ENCODE assay signal across 16 cellular contexts in the genomic region with DNA sequence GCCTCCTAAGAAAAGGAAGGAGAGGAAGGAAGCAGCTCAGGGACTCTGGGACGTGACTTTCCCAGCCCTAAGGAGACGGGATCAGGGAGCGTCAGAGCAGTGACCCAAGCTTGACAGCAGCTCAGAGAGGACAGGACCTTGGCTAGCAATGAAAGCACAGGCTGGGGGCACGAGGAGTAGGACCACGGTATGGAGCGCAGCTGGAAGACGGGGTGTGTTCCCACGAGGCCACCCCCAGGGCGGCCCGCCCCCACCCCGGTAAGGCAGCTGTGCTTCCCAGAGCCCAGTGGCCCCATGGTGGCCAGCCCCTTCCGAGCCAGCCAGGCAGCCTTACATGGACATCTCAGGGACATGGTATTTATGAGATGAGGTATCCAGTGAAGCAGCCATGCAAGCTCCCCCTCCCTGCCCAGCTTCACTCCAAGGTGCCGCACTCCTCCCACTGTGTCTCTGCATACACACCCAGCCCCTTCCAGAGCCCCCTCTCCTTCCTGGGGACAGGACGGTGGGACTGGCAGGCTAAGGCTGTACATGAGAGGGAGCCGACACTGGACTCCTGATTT. TPM values are rescaled to one million over a fixed set of nuclear protein-coding genes. Genes with fewer than 3 reads are reported as not detected.
A peak's percentile ranks its signal among the peaks of the same experiment; 100 is the strongest.
DNase-seq lines count a peak whose midpoint lies in the region; ATAC-seq, FAIRE-seq and TF ChIP-seq lines count a peak whose summit lies in the region.
"Had no signal": no experiment of that assay in that cellular context is flagged by ENCODE, and none has a peak within 500 bp of the region (broad histone marks: within the 10 kb centered on the region; RNA-seq: fewer than 3 reads in every experiment).

No MANE protein-coding gene starts in this region.

- TF ChIP-seq EP300 in H1 (IDR thresholded peaks at IDR 0.05; ENCODE audit: borderline replicate concordance in 1 of 2, low read depth in 2 of 2, low read length in 2 of 2): no peak

- no peak overlapping the region for H4K91ac ChIP-seq in H1 (replicated peaks; ENCODE audit: insufficient read length, low read length)

- 87% methylated on average over 15 of the region's 15 CpGs; no CpG with 5 or more reads in 1 of the 2 experiments for WGBS in H1 (ENCODE audit: extremely low coverage in 1 of 2, insufficient coverage in 1 of 2, insufficient read length in 1 of 2, insufficient replicate concordance in 2 of 2, low coverage in 1 of 2, low lambda C conversion rate in 2 of 2, missing lambda C conversion rate in 1 of 2), 2 experiments
- WGBS in psoas muscle, 3 donors: 61 to 83% (median 65%) methylated on average over 12 to 15 of the region's 15 CpGs
- WGBS in GM23248 (ENCODE audit: low coverage in 1 of 2, low lambda C conversion rate in 2 of 2, missing lambda C conversion rate in 2 of 2), 2 experiments: 83 to 86% methylated on average over 15 of the region's 15 CpGs

- H2AFZ ChIP-seq in H1 (ENCODE audit: low read length) (no peak overlapping the region), GM23248 (no peak overlapping the region)

- TF ChIP-seq POLR2A in H1 (IDR thresholded peaks at IDR 0.05; ENCODE audit: control extremely low read depth in 1 of 2, low read depth in 2 of 2, low read length in 2 of 2) (no peak), uterus (IDR thresholded peaks at IDR 0.05) (peak; percentile 32 to 36)

- 0 out of 7 replicates have a peak, but pooled peaks cover 0 to 3% (median 0%) of the 10 kb centered on the region in 4 experiments for H3K27me3 ChIP-seq in H1 (replicated peaks in 1 of 4; ENCODE audit: control insufficient read depth in 3 of 4, extremely low read depth in 1 of 4, insufficient read depth in 3 of 4, low read length in 3 of 4)
- no peaks in the 10 kb centered on the region for H3K27me3 ChIP-seq in psoas muscle (ENCODE audit: insufficient read depth in 3 of 3, low read length in 2 of 3)
- H3K27me3 ChIP-seq in uterus: no peaks in the 10 kb centered on the region
- H3K27me3 ChIP-seq in GM23248 (replicated peaks; ENCODE audit: insufficient read depth): no peaks in the 10 kb centered on the region
- H3K27me3 ChIP-seq: neutrophil had no signal

- intact Hi-C loops in kidney (cut with DNase I): no loop called here
- intact Hi-C loops in psoas muscle (cut with DNase I): no loop called here
- intact Hi-C loops in uterus (cut with DNase I; ENCODE audit: low total_unique reads): no loop called here

- FAIRE-seq in H1 (lab: Jason Lieb, UNC) (no peak), kidney (lab: Jason Lieb, UNC) (no peak)

- CTCF ChIA-PET in H1 (lab: Charles Lee; ENCODE audit: partially characterized antibody): interaction anchor here (0.8 to 22.2 kb wide), 7 partner anchors 10 to 167 kb away, joined by 3 to 480 read pairs (median 5); no protein-coding TSS in a partner anchor

- H3K36me3 ChIP-seq in H1 (ENCODE audit: control insufficient read depth in 2 of 4, insufficient read depth in 4 of 4, low read length in 3 of 4) (no peaks in the 10 kb centered on the region), kidney (ENCODE audit: control insufficient read depth in 1 of 2, insufficient read depth in 2 of 2, low read length in 2 of 2) (no peaks in the 10 kb centered on the region), psoas muscle (ENCODE audit: insufficient read depth in 1 of 2, low read depth in 1 of 2) (no peaks in the 10 kb centered on the region), uterus (no peaks in the 10 kb centered on the region), GM23248 (ENCODE audit: low read depth) (peaks cover 4% of the 10 kb centered on the region; the same call in 1 of the 2 replicates)
- H3K36me3 ChIP-seq: neutrophil had no signal

- H3K23ac ChIP-seq in H1 (ENCODE audit: insufficient read length): no peak overlapping the region

- H3K4ac ChIP-seq in H1 (replicated peaks; ENCODE audit: insufficient read length, low read depth, low read length): no peak overlapping the region

- H4K20me1 ChIP-seq in H1 (replicated peaks in 1 of 2; ENCODE audit: control insufficient read depth in 1 of 2, insufficient read depth in 2 of 2, low read length in 2 of 2) (peaks cover 0 to 2% of the 10 kb centered on the region in 2 experiments), GM23248 (ENCODE audit: insufficient read depth) (peaks cover 10% of the 10 kb centered on the region; the same call in 1 of the 2 replicates)

- H2BK15ac ChIP-seq in H1 (ENCODE audit: low read length): no peak overlapping the region

- H3K9me3 ChIP-seq in H1 (ENCODE audit: insufficient read depth in 2 of 2, low read depth in 1 of 2, low read length in 1 of 2): no peaks in the 10 kb centered on the region
- no peaks in the 10 kb centered on the region for H3K9me3 ChIP-seq in kidney (ENCODE audit: control insufficient read depth in 1 of 2, low read length in 2 of 2)
- no peaks in the 10 kb centered on the region for H3K9me3 ChIP-seq in psoas muscle
- H3K9me3 ChIP-seq in uterus: no peaks in the 10 kb centered on the region
- no peaks in the 10 kb centered on the region for H3K9me3 ChIP-seq in GM23248 (ENCODE audit: low read depth)
- H3K9me3 ChIP-seq: neutrophil had no signal

- peak in 3 of 4 donors; percentile 18 to 36 (median 23) for ATAC-seq in psoas muscle
- no peak for ATAC-seq in GM21423 (IDR thresholded peaks at IDR 0.05; ENCODE audit: unreplicated experiment)
- ATAC-seq: activated CD8-positive, alpha-beta memory T cell treated with anti-CD3 and anti-CD28 coated beads, Interleukin-2, amount 10 ng/mL, durations not matched to agents 7 days and 5 days had no signal

- POLR2A ChIA-PET in H1 (lab: Charles Lee; ENCODE audit: partially characterized antibody): interaction anchor here (0.6 kb wide), 1 partner anchor 9 kb away, joined by 5 read pairs; no protein-coding TSS in a partner anchor

- no peak overlapping the region for H2BK5ac ChIP-seq in H1 (ENCODE audit: low read depth, low read length)

- H3K9me2 ChIP-seq in GM23248 (ENCODE audit: insufficient read depth): no peaks in the 10 kb centered on the region

- H2AK5ac ChIP-seq in H1 (ENCODE audit: low read depth, low read length): no peak overlapping the region

- H3K4me1 ChIP-seq in H1 (replicated peaks in 1 of 4; ENCODE audit: control insufficient read depth in 3 of 4, insufficient read depth in 4 of 4, low read length in 3 of 4) (no peaks in the 10 kb centered on the region; a peak in 2 of 7 replicates), kidney (ENCODE audit: control insufficient read depth in 1 of 2, insufficient read depth in 1 of 2, low read depth in 1 of 2, low read length in 2 of 2) (peaks cover 38 to 48% of the 10 kb centered on the region in 2 donors), psoas muscle (peaks cover 34% of the 10 kb centered on the region), uterus (peaks cover 6 to 39% of the 10 kb centered on the region in 2 donors), GM23248 (ENCODE audit: insufficient read depth) (no peaks in the 10 kb centered on the region)

- no peak overlapping the region for H4K5ac ChIP-seq in H1 (ENCODE audit: insufficient read length, low read depth, low read length)

- H3K56ac ChIP-seq in H1 (replicated peaks; ENCODE audit: insufficient read length, low read depth, low read length): no peak overlapping the region

- H2BK120ac ChIP-seq in H1 (replicated peaks; ENCODE audit: low read depth, low read length): no peak overlapping the region

- H3K4me3 ChIP-seq in H1 (ENCODE audit: extremely low read depth in 1 of 4, insufficient read depth in 2 of 4, low read depth in 3 of 4, low read length in 4 of 4) (no peak overlapping the region), kidney (ENCODE audit: low read length in 2 of 2) (no peak overlapping the region), psoas muscle (no peak overlapping the region), uterus (no peak overlapping the region), GM23248 (no peak overlapping the region)

- TF ChIP-seq CTCF in H1 (IDR thresholded peaks at IDR 0.05; ENCODE audit: control extremely low read depth in 1 of 3, insufficient read depth in 1 of 3, low read depth in 1 of 3, low read length in 3 of 3) (no peak), kidney (IDR thresholded peaks at IDR 0.05; ENCODE audit: borderline replicate concordance, extremely low read depth, insufficient read depth) (no peak), psoas muscle (IDR thresholded peaks at IDR 0.05) (no peak), uterus (IDR thresholded peaks at IDR 0.05) (no peak)

- H4K8ac ChIP-seq in H1 (ENCODE audit: extremely low read depth, insufficient read depth, low read length): no peak overlapping the region

- no peak overlapping the region for H3K14ac ChIP-seq in H1 (ENCODE audit: insufficient read length)

- H3F3A ChIP-seq in GM23248 (ENCODE audit: insufficient read depth): no peaks in the 10 kb centered on the region

- H3K18ac ChIP-seq in H1 (ENCODE audit: extremely low read depth, low read length): no peak overlapping the region

- no peak overlapping the region for H2BK20ac ChIP-seq in H1 (ENCODE audit: low read length)

- DNase-seq in H1 (ENCODE audit: low read depth in 1 of 2, low spot score in 2 of 2) (no peak), kidney (peak; percentile 84), psoas muscle (peak in 1 of 2 donors; percentile 62), uterus (peak; percentile 62 to 83), GM23248 (no peak), AML-193 (lab: John Stamatoyannopoulos, UW) (no peak)
- DNase-seq: activated CD8-positive, alpha-beta memory T cell treated with anti-CD3 and anti-CD28 coated beads, Interleukin-2, amount 10 ng/mL, durations not matched to agents 7 days and 5 days; activated naive CD4-positive, alpha-beta T cell treated with anti-CD3 and anti-CD28 coated beads for 36 hours; CD4-positive, alpha-beta T cell; NCI-H146; NCI-H446 treated with DMSO at 0.1 percent for 48 hours; stimulated activated CD4-positive, alpha-beta T cell treated with anti-CD3 and anti-CD28 coated beads, Interleukin-12 subunit alpha, Interleukin-12 subunit beta, amount 100 ng/mL, for 4 hours; substantia nigra had no signal

- no peak overlapping the region for H3K4me2 ChIP-seq in H1 (ENCODE audit: insufficient read depth in 1 of 2, low read depth in 2 of 2, low read length in 2 of 2)
- H3K4me2 ChIP-seq in GM23248 (ENCODE audit: unreplicated experiment): no peak overlapping the region

- in situ Hi-C loops in GM23248 (cut with MboI): no loop called here

- no peaks in the 10 kb centered on the region for H3K79me2 ChIP-seq in H1 (ENCODE audit: control insufficient read depth in 1 of 2, insufficient read depth in 2 of 2, low read length in 2 of 2)
- peaks cover 99% of the 10 kb centered on the region for H3K79me2 ChIP-seq in GM23248 (ENCODE audit: insufficient read depth)

- no peaks in the 10 kb centered on the region for H3K23me2 ChIP-seq in H1 (ENCODE audit: low read depth, low read length)

- no peak overlapping the region for H3K27ac ChIP-seq in H1 (ENCODE audit: low read depth, low read length)
- peak overlapping the region in 1 of 2 donors; percentile 4 for H3K27ac ChIP-seq in kidney (ENCODE audit: low read depth in 2 of 2, low read length in 2 of 2)
- H3K27ac ChIP-seq in psoas muscle: peak overlapping the region; percentile 43
- peak overlapping the region; percentile 91 to 97 for H3K27ac ChIP-seq in uterus
- no peak overlapping the region for H3K27ac ChIP-seq in GM23248
- H3K27ac ChIP-seq: neutrophil, VCaP had no signal

- no peaks in the 10 kb centered on the region for H3K79me1 ChIP-seq in H1 (ENCODE audit: low read depth, low read length)

- no peak for TF ChIP-seq RAD21 in H1 (IDR thresholded peaks at IDR 0.05 in 1 of 2, conservative IDR thresholded peaks at IDR 0.05 in 1 of 2; ENCODE audit: low read depth in 2 of 2, low read length in 2 of 2)

- H3K9ac ChIP-seq in H1 (replicated peaks in 1 of 4; ENCODE audit: extremely low read depth in 1 of 4, low read depth in 3 of 4, low read length in 3 of 4): no peak overlapping the region
- no peak overlapping the region for H3K9ac ChIP-seq in kidney (ENCODE audit: low read length in 2 of 2)
- no peak overlapping the region for H3K9ac ChIP-seq in GM23248

- 0 out of 2 replicates have a peak overlapping the region, but pooled peaks have one; percentile 17 for H2BK12ac ChIP-seq in H1 (ENCODE audit: low read depth, low read length)

RNA-seq across cellular contexts. Expression of gene TNS1, which starts 45.8 kb away (rescaled TPM):
- 4.8 and 5.1 TPM in 2 replicates for total RNA-seq in H1 (2021; fragmentation: NEBNext Ultra II Directional; extraction: Animal tissue kit (Norgen Biotek cat#: 25700))
- 1.5 and 1.9 TPM in 2 replicates for polyA plus RNA-seq in H1 (2011; rRNA removed)
- 1.3 TPM for polyA plus RNA-seq in H1 (2011; cell fraction: cytosol; rRNA removed)
- 7.3 TPM for polyA plus RNA-seq in H1 (2011; cell fraction: nucleus; rRNA removed)
- polyA plus RNA-seq in H1 (2012, experiment 1 of 2): 2.0 to 2.7 TPM (median 2.3 TPM) in 4 replicates
- 1.1 TPM for polyA plus RNA-seq in H1 (2012, experiment 2 of 2)
- polyA plus RNA-seq in H1 (2013, experiment 1 of 2): 1.9 TPM
- 2.0 TPM for polyA plus RNA-seq in H1 (2013, experiment 2 of 2)
- 11.6 and 19.6 TPM in 2 replicates for polyA minus RNA-seq in H1 (2011; rRNA and poly(A)+ RNA removed)
- polyA minus RNA-seq in H1 (2011; cell fraction: cytosol; rRNA and poly(A)+ RNA removed): 4.1 TPM
- polyA minus RNA-seq in H1 (2011; cell fraction: nucleus; rRNA and poly(A)+ RNA removed): 15.0 TPM
- total RNA-seq in kidney: 471 TPM
- 44.8 TPM for polyA plus RNA-seq in kidney (ENCODE audit: insufficient read depth, low read depth, low replicate concordance)
- 100 to 1,000 TPM; 231 to 742 (median 415) TPM for total RNA-seq in psoas muscle
- polyA plus RNA-seq in psoas muscle: 100 to 1,000 TPM in 2 of 3 donors, 10 to 100 TPM in 1; 73.4 to 276 (median 155) TPM
- 1,000 to 10,000 TPM in 1 of 4 donors, 100 to 1,000 TPM in 3; 144 to 1,338 (median 313) TPM for total RNA-seq in uterus
- total RNA-seq in GM23248 (2014; rRNA removed; shearing (Covaris generic)): 99.3 and 104 TPM in 2 replicates
- polyA plus RNA-seq in GM23248 (2016; fragmentation: Nextera tagmentation; extraction: Ambion mirVana): 78.6 and 81.6 TPM in 2 replicates

Comparison
In these comparisons a context has a peak if more than half of its experiments do, and no peak if none do; other contexts are left out.
1. DNase-seq: peak in kidney (single experiment) and uterus (2 of 2); none in H1 (0 of 2), GM23248 (single experiment) and AML-193 (0 of 2).
2. H3K27ac ChIP-seq: peak in psoas muscle (single experiment) and uterus (2 of 2); none in H1 (single experiment) and GM23248 (single experiment).
3. POLR2A ChIP-seq: peak in uterus (2 of 2); none in H1 (0 of 2).
4. RNA of gene TNS1, which starts 45.8 kb away (total RNA-seq): 471 TPM in kidney (single experiment), 144 to 1,338 TPM in uterus, 231 to 742 TPM in psoas muscle and 99.3 to 104 TPM in GM23248; 4.8 to 5.1 TPM in H1; every median in the first group is over 10 times any median in the second.